Comparison of ENCODE assay signal across 8 cellular contexts in genomic region chr2:123993728-123994323, GRCh38. TPM values are rescaled to one million over a fixed set of nuclear protein-coding genes. Genes with fewer than 3 reads are reported as not detected.
DNase-seq lines count a peak whose midpoint lies in the region; ATAC-seq and TF ChIP-seq lines count a peak whose summit lies in the region.

No MANE protein-coding gene starts in this region.

- no peaks in the 10 kb centered on the region for H3K4me1 Mint-ChIP-seq in glutamatergic neuron (ENCODE audit: low read depth, unreplicated experiment)
- no peaks in the 10 kb centered on the region for H3K4me1 Mint-ChIP-seq in stimulated activated effector memory CD8-positive, alpha-beta T cell treated with anti-CD3 and anti-CD28 coated beads, Interleukin-12 subunit alpha, Interleukin-12 subunit beta, amount 100 ng/mL, for 72 hours

- peak; percentile 90 for ATAC-seq in GM18907 (IDR thresholded peaks at IDR 0.05; ENCODE audit: unreplicated experiment)
- ATAC-seq in HG03565 (IDR thresholded peaks at IDR 0.05; ENCODE audit: unreplicated experiment) = peak; percentile 89
- no peak for ATAC-seq in stimulated activated effector memory CD8-positive, alpha-beta T cell treated with anti-CD3 and anti-CD28 coated beads, Interleukin-12 subunit alpha, Interleukin-12 subunit beta, amount 100 ng/mL, for 72 hours

- H3K9me3 Mint-ChIP-seq in glutamatergic neuron (ENCODE audit: unreplicated experiment) = peaks cover 1% of the 10 kb centered on the region
- H3K9me3 Mint-ChIP-seq in stimulated activated effector memory CD8-positive, alpha-beta T cell treated with anti-CD3 and anti-CD28 coated beads, Interleukin-12 subunit alpha, Interleukin-12 subunit beta, amount 100 ng/mL, for 72 hours = peaks cover 18% of the 10 kb centered on the region

- DNase-seq in DMS114 treated with DMSO at 0.1 percent for 48 hours (lab: John Stamatoyannopoulos, UW; ENCODE audit: unreplicated experiment) (peak; percentile 2), T follicular helper cell (ENCODE audit: low read depth) (peak; percentile 1), glutamatergic neuron (peak; percentile 63), NCI-H774 (lab: John Stamatoyannopoulos, UW) (no peak)
- peak; percentile 1 for DNase-seq in stimulated activated CD4-positive, alpha-beta T cell treated with anti-CD3 and anti-CD28 coated beads, Interleukin-4, amount 100 ng/mL, for 1 hour
- DNase-seq in stimulated activated effector memory CD8-positive, alpha-beta T cell treated with anti-CD3 and anti-CD28 coated beads, Interleukin-12 subunit alpha, Interleukin-12 subunit beta, amount 100 ng/mL, for 72 hours (ENCODE audit: low spot score in 2 of 2) = no peak

- TF ChIP-seq CTCF in glutamatergic neuron (IDR thresholded peaks at IDR 0.05; ENCODE audit: partially characterized antibody, unreplicated experiment) = peak; percentile 85

- H3K4me3 Mint-ChIP-seq in glutamatergic neuron (ENCODE audit: unreplicated experiment) = no peak overlapping the region
- H3K4me3 Mint-ChIP-seq in stimulated activated effector memory CD8-positive, alpha-beta T cell treated with anti-CD3 and anti-CD28 coated beads, Interleukin-12 subunit alpha, Interleukin-12 subunit beta, amount 100 ng/mL, for 72 hours = no peak overlapping the region

- H3K27ac Mint-ChIP-seq in glutamatergic neuron (ENCODE audit: unreplicated experiment) = no peak overlapping the region
- H3K27ac Mint-ChIP-seq in stimulated activated effector memory CD8-positive, alpha-beta T cell treated with anti-CD3 and anti-CD28 coated beads, Interleukin-12 subunit alpha, Interleukin-12 subunit beta, amount 100 ng/mL, for 72 hours = no peak overlapping the region

- no peaks in the 10 kb centered on the region for H3K27me3 Mint-ChIP-seq in glutamatergic neuron (ENCODE audit: unreplicated experiment)

- no peaks in the 10 kb centered on the region for H3K36me3 Mint-ChIP-seq in glutamatergic neuron (ENCODE audit: unreplicated experiment)
- H3K36me3 Mint-ChIP-seq in stimulated activated effector memory CD8-positive, alpha-beta T cell treated with anti-CD3 and anti-CD28 coated beads, Interleukin-12 subunit alpha, Interleukin-12 subunit beta, amount 100 ng/mL, for 72 hours = no peaks in the 10 kb centered on the region

RNA-seq across cellular contexts. Expression of gene CNTNAP5, which starts 31.3 kb away (rescaled TPM):
- 22.0 TPM for total RNA-seq in glutamatergic neuron (ENCODE audit: unreplicated experiment)

Comparison
In these comparisons a context has a peak if more than half of its experiments do, and no peak if none do; other contexts are left out.
1. DNase-seq: peak in DMS114 treated with DMSO at 0.1 percent for 48 hours (single experiment), T follicular helper cell (single experiment), glutamatergic neuron (single experiment) and stimulated activated CD4-positive, alpha-beta T cell treated with anti-CD3 and anti-CD28 coated beads, Interleukin-4, amount 100 ng/mL, for 1 hour (single experiment); none in NCI-H774 (single experiment) and stimulated activated effector memory CD8-positive, alpha-beta T cell treated with anti-CD3 and anti-CD28 coated beads, Interleukin-12 subunit alpha, Interleukin-12 subunit beta, amount 100 ng/mL, for 72 hours (0 of 2).